ENCODE assay signal across 26 cellular contexts in genomic region chr1:41767534-41767933, GRCh38.
DNase-seq lines count a peak whose midpoint lies in the region; ATAC-seq, FAIRE-seq and TF ChIP-seq lines count a peak whose summit lies in the region.
"Had no signal": no experiment of that assay in that cellular context is flagged by ENCODE, and none has a peak within 500 bp of the region (broad histone marks: within the 10 kb centered on the region; RNA-seq: fewer than 3 reads in every experiment).

No MANE protein-coding gene starts in this region.

- TF ChIP-seq EP300 in sigmoid colon (IDR thresholded peaks at IDR 0.05): no peak

- intact Hi-C loops in sigmoid colon (cut with DNase I) (no loop called here), OCI-LY7 (cut with micrococcal nuclease; ENCODE audit: unreplicated experiment) (no loop called here), kidney (cut with DNase I) (no loop called here)

- no peaks in the 10 kb centered on the region for H3K36me3 Mint-ChIP-seq in astrocyte (ENCODE audit: low read depth, unreplicated experiment)
- H3K36me3 Mint-ChIP-seq: activated CD4-positive, alpha-beta memory T cell treated with anti-CD3 and anti-CD28 coated beads for 36 hours; stimulated activated effector memory CD8-positive, alpha-beta T cell treated with anti-CD3 and anti-CD28 coated beads, Interleukin-12 subunit alpha, Interleukin-12 subunit beta, amount 100 ng/mL, for 72 hours had no signal

- no peaks in the 10 kb centered on the region for H4K20me1 ChIP-seq in astrocyte (ENCODE audit: insufficient read depth, low read length)
- H4K20me1 ChIP-seq in OCI-LY7 (ENCODE audit: insufficient read depth, low read length): no peaks in the 10 kb centered on the region

- POLR2A ChIA-PET in OCI-LY7 (lab: Charles Lee): no interaction called here

- H3K4me2 ChIP-seq in astrocyte (ENCODE audit: low read length) (no peak overlapping the region), OCI-LY7 (ENCODE audit: low read length) (no peak overlapping the region)

- H3K4me1 ChIP-seq in astrocyte (ENCODE audit: insufficient read depth, low read length) (peaks cover 3% of the 10 kb centered on the region), foreskin keratinocyte (peaks cover 16% of the 10 kb centered on the region), sigmoid colon (peaks cover 0 to 22% (median 14%) of the 10 kb centered on the region in 4 donors), OCI-LY7 (ENCODE audit: insufficient read depth, low read length, poor library complexity, severe bottlenecking) (peaks cover 9% of the 10 kb centered on the region), kidney (ENCODE audit: control insufficient read depth in 1 of 2, insufficient read depth in 1 of 2, low read depth in 1 of 2, low read length in 2 of 2) (no peaks in the 10 kb centered on the region)

- no peak overlapping the region for H3K9ac ChIP-seq in astrocyte (ENCODE audit: low read length)
- no peak overlapping the region for H3K9ac ChIP-seq in kidney (ENCODE audit: low read length in 2 of 2)

- TF ChIP-seq CTCF in astrocyte (IDR thresholded peaks at IDR 0.05; ENCODE audit: insufficient read depth, low read depth, low read length) (no peak), foreskin keratinocyte (conservative IDR thresholded peaks at IDR 0.05) (no peak), sigmoid colon (IDR thresholded peaks at IDR 0.05) (no peak), OCI-LY7 (conservative IDR thresholded peaks at IDR 0.05; ENCODE audit: low read length) (no peak), kidney (IDR thresholded peaks at IDR 0.05; ENCODE audit: borderline replicate concordance, extremely low read depth, insufficient read depth) (no peak)

- TF ChIP-seq POLR2A in sigmoid colon (IDR thresholded peaks at IDR 0.05) (no peak), GM12892 (IDR thresholded peaks at IDR 0.05; ENCODE audit: low read depth, low read length) (no peak)

- H2AFZ ChIP-seq in astrocyte (ENCODE audit: low read depth, low read length) (no peak overlapping the region), OCI-LY7 (ENCODE audit: low read length) (no peak overlapping the region)

- H3K9me3 ChIP-seq in astrocyte (ENCODE audit: insufficient read depth, low read depth, low read length) (no peaks in the 10 kb centered on the region), sigmoid colon (no peaks in the 10 kb centered on the region), OCI-LY7 (ENCODE audit: low read length) (0 out of 2 replicates have a peak, but pooled peaks cover under 1% of the 10 kb centered on the region), kidney (ENCODE audit: control insufficient read depth in 1 of 2, low read length in 2 of 2) (peaks cover 0 to 4% of the 10 kb centered on the region in 2 donors)
- H3K9me3 ChIP-seq: gastrocnemius medialis, transverse colon had no signal

- no peaks in the 10 kb centered on the region for H3K27me3 ChIP-seq in astrocyte (ENCODE audit: insufficient read depth, low read length)
- H3K27me3 ChIP-seq in foreskin keratinocyte: no peaks in the 10 kb centered on the region
- H3K27me3 ChIP-seq in sigmoid colon: no peaks in the 10 kb centered on the region
- H3K27me3 ChIP-seq: gastrocnemius medialis, transverse colon had no signal

- CTCF ChIA-PET in OCI-LY7 (lab: Charles Lee; ENCODE audit: unreplicated experiment): no interaction called here

- H3K27me3 Mint-ChIP-seq in astrocyte (ENCODE audit: low read depth, unreplicated experiment): peaks cover 41% of the 10 kb centered on the region
- H3K27me3 Mint-ChIP-seq: activated CD4-positive, alpha-beta memory T cell treated with anti-CD3 and anti-CD28 coated beads for 36 hours; B cell had no signal

- H3K27ac ChIP-seq in astrocyte (ENCODE audit: low read depth, low read length) (no peak overlapping the region), foreskin keratinocyte (no peak overlapping the region), sigmoid colon (peak overlapping the region in 1 of 4 donors; percentile 17), OCI-LY7 (ENCODE audit: low read depth, low read length, poor library complexity, severe bottlenecking) (no peak overlapping the region), kidney (ENCODE audit: low read depth in 2 of 2, low read length in 2 of 2) (no peak overlapping the region)
- H3K27ac ChIP-seq: 22Rv1, gastrocnemius medialis had no signal

- H3K4me3 ChIP-seq in astrocyte (ENCODE audit: insufficient read depth, low read depth, low read length) (no peak overlapping the region), sigmoid colon (no peak overlapping the region), OCI-LY7 (ENCODE audit: low read depth, low read length, poor library complexity, severe bottlenecking) (no peak overlapping the region), kidney (ENCODE audit: low read length in 2 of 2) (no peak overlapping the region)
- H3K4me3 ChIP-seq: gastrocnemius medialis, transverse colon had no signal

- peaks cover 4% of the 10 kb centered on the region for H3K9me3 Mint-ChIP-seq in astrocyte (ENCODE audit: unreplicated experiment)
- H3K9me3 Mint-ChIP-seq: activated naive CD4-positive, alpha-beta T cell treated with anti-CD3 and anti-CD28 coated beads for 36 hours; stimulated activated effector memory CD8-positive, alpha-beta T cell treated with anti-CD3 and anti-CD28 coated beads, Interleukin-12 subunit alpha, Interleukin-12 subunit beta, amount 100 ng/mL, for 72 hours had no signal

- DNase-seq in DMS 273 (lab: John Stamatoyannopoulos, UW; ENCODE audit: unreplicated experiment) (peak; percentile 53), DMS 273 treated with DMSO at 0.1 percent for 48 hours (lab: John Stamatoyannopoulos, UW) (no peak), astrocyte (ENCODE audit: low read depth) (no peak), foreskin keratinocyte (peak; percentile 64 to 81), sigmoid colon (peak; percentile 53), OCI-LY7 (ENCODE audit: low spot score) (no peak), GM12892 (ENCODE audit: insufficient read length) (no peak), kidney (no peak)
- DNase-seq: activated naive CD4-positive, alpha-beta T cell treated with anti-CD3 and anti-CD28 coated beads for 36 hours; activated T-cell treated with anti-CD3 and anti-CD28 coated beads for 4 hours; anterior cingulate cortex; effector memory CD4-positive, alpha-beta T cell; gastrocnemius medialis; H7; kidney glomerular epithelial cell; NCI-H1417; NCI-H524 treated with DMSO at 0.1 percent for 48 hours; right cardiac atrium; SHP77; stimulated activated CD4-positive, alpha-beta T cell treated with anti-CD3 and anti-CD28 coated beads, Interleukin-15, amount 100 ng/mL, for 24 hours; T-helper 1 cell; transverse colon had no signal

- H3K27ac Mint-ChIP-seq in astrocyte (ENCODE audit: unreplicated experiment): no peak overlapping the region
- H3K27ac Mint-ChIP-seq: activated CD4-positive, alpha-beta memory T cell treated with anti-CD3 and anti-CD28 coated beads for 36 hours; activated naive CD4-positive, alpha-beta T cell treated with anti-CD3 and anti-CD28 coated beads for 36 hours had no signal

- no TSS peak for BruUV-seq in OCI-LY7 (replicated peaks; lab: Mats Ljungman, UMichigan)

- 66 to 74% methylated on average over 4 of the region's 4 CpGs for WGBS in sigmoid colon, 2 donors

- H3K4me1 Mint-ChIP-seq in astrocyte (ENCODE audit: low read depth, unreplicated experiment): peaks cover 5% of the 10 kb centered on the region

- H3K79me2 ChIP-seq in astrocyte (ENCODE audit: insufficient read depth, low read length): peaks cover 4% of the 10 kb centered on the region
- no peaks in the 10 kb centered on the region for H3K79me2 ChIP-seq in OCI-LY7 (ENCODE audit: insufficient read depth, low read depth, low read length)

- H3K36me3 ChIP-seq in astrocyte (ENCODE audit: insufficient read depth, low read length) (no peaks in the 10 kb centered on the region), sigmoid colon (no peaks in the 10 kb centered on the region), OCI-LY7 (ENCODE audit: insufficient read depth, low read length) (no peaks in the 10 kb centered on the region), kidney (ENCODE audit: control insufficient read depth in 1 of 2, insufficient read depth in 2 of 2, low read length in 2 of 2) (no peaks in the 10 kb centered on the region)
- H3K36me3 ChIP-seq: gastrocnemius medialis, transverse colon had no signal

- no peak overlapping the region for H3K4me3 Mint-ChIP-seq in astrocyte (ENCODE audit: unreplicated experiment)
- H3K4me3 Mint-ChIP-seq: activated CD4-positive, alpha-beta memory T cell treated with anti-CD3 and anti-CD28 coated beads for 36 hours; activated naive CD4-positive, alpha-beta T cell treated with anti-CD3 and anti-CD28 coated beads for 36 hours; B cell; stimulated activated effector memory CD8-positive, alpha-beta T cell treated with anti-CD3 and anti-CD28 coated beads, Interleukin-12 subunit alpha, Interleukin-12 subunit beta, amount 100 ng/mL, for 72 hours had no signal

- ATAC-seq in foreskin keratinocyte: peak; percentile 65
- ATAC-seq: gastrocnemius medialis; stimulated activated effector memory CD8-positive, alpha-beta T cell treated with anti-CD3 and anti-CD28 coated beads, Interleukin-12 subunit alpha, Interleukin-12 subunit beta, amount 100 ng/mL, for 72 hours had no signal

- H3K9me2 ChIP-seq in OCI-LY7 (ENCODE audit: insufficient read depth, low read length): no peaks in the 10 kb centered on the region

- peak; percentile 58 for FAIRE-seq in astrocyte (lab: Jason Lieb, UNC)
- FAIRE-seq in GM12892 (lab: Jason Lieb, UNC): no peak
- FAIRE-seq in kidney (lab: Jason Lieb, UNC): no peak

Comparison
In these comparisons a context has a peak if more than half of its experiments do, and no peak if none do; other contexts are left out.
1. DNase-seq: peak in DMS 273 (single experiment), foreskin keratinocyte (2 of 2) and sigmoid colon (single experiment); none in DMS 273 treated with DMSO at 0.1 percent for 48 hours (single experiment), astrocyte (single experiment), OCI-LY7 (single experiment), GM12892 (single experiment) and kidney (single experiment).